In genomic region chr12:71664411-71665108, GRCh38 we compare ENCODE assay signal across 8 cellular contexts. TPM values are rescaled to one million over a fixed set of nuclear protein-coding genes. Genes with fewer than 3 reads are reported as not detected.
A peak's percentile ranks its signal among the peaks of the same experiment; 100 is the strongest.
DNase-seq lines count a peak whose midpoint lies in the region; ATAC-seq and TF ChIP-seq lines count a peak whose summit lies in the region.

No MANE protein-coding gene starts in this region.

- H3K4me1 ChIP-seq in fibroblast of lung (ENCODE audit: control insufficient read depth, extremely low read depth, insufficient read depth, low read length) = no peaks in the 10 kb centered on the region
- peaks cover 4% of the 10 kb centered on the region for H3K4me1 ChIP-seq in ovary (ENCODE audit: insufficient read depth)

- H4K20me1 ChIP-seq in fibroblast of lung (ENCODE audit: control insufficient read depth, extremely low read depth, insufficient read depth, low read length) = no peaks in the 10 kb centered on the region

- intact Hi-C loops in ovary (cut with DNase I) = loop anchor here in 2 of 4 donors (5.0 to 10.0 kb wide), 2 partner anchors 90 to 93 kb away; partner anchors contain the start of gene RAB21 (in 1 of the 2)

- H3K36me3 Mint-ChIP-seq in T-helper 2 cell treated with Interferon-gamma antibody and Interleukin-4, amounts not matched to agents 5 μg/mL and 100 μg/mL, for 36 hours (ENCODE audit: low read depth) = peaks cover 28% of the 10 kb centered on the region

- no peak for TF ChIP-seq EP300 in ovary (IDR thresholded peaks at IDR 0.05)

- no peaks in the 10 kb centered on the region for H3K27me3 Mint-ChIP-seq in T-helper 2 cell treated with Interferon-gamma antibody and Interleukin-4, amounts not matched to agents 5 μg/mL and 100 μg/mL, for 36 hours (ENCODE audit: low read depth)

- H3K27me3 ChIP-seq in fibroblast of lung (ENCODE audit: control insufficient read depth, insufficient read depth, low read length) (no peaks in the 10 kb centered on the region), ovary (no peaks in the 10 kb centered on the region)

- TF ChIP-seq CTCF in fibroblast of lung (conservative IDR thresholded peaks at IDR 0.05 in 1 of 2, IDR thresholded peaks at IDR 0.05 in 1 of 2; ENCODE audit: low read depth in 1 of 2, low read length in 2 of 2) (no peak), ovary (IDR thresholded peaks at IDR 0.05) (no peak)

- H3K27ac ChIP-seq in SK-N-MC (peak overlapping the region; percentile 96), fibroblast of lung (ENCODE audit: insufficient read depth, low read length) (peak overlapping the region; percentile 96), ovary (peak overlapping the region; percentile 85 to 91)

- no peak for DNase-seq in T-helper 2 cell treated with Interferon-gamma antibody and Interleukin-4, amounts not matched to agents 5 μg/mL and 100 μg/mL, for 36 hours (ENCODE audit: low spot score)
- DNase-seq in T-helper 2 cell = no peak
- no peak for DNase-seq in SK-N-MC (ENCODE audit: low read depth, low spot score)
- DNase-seq in fibroblast of lung (ENCODE audit: low read depth in 2 of 2) = peak; percentile 20 to 31
- no peak for DNase-seq in ovary
- DNase-seq in stimulated activated CD8-positive, alpha-beta memory T cell treated with anti-CD3 and anti-CD28 coated beads, Interleukin-4, amount 100 ng/mL, for 48 hours = no peak
- no peak for DNase-seq in NCI-H1092 treated with DMSO at 0.1 percent for 48 hours (lab: John Stamatoyannopoulos, UW)

- peak overlapping the region; percentile 99 for H3K4me3 Mint-ChIP-seq in T-helper 2 cell treated with Interferon-gamma antibody and Interleukin-4, amounts not matched to agents 5 μg/mL and 100 μg/mL, for 36 hours

- WGBS in ovary, 3 donors = 0 to 1% (median 1%) methylated on average over 20 of the region's 20 CpGs

- H3K9me3 Mint-ChIP-seq in T-helper 2 cell treated with Interferon-gamma antibody and Interleukin-4, amounts not matched to agents 5 μg/mL and 100 μg/mL, for 36 hours = no peaks in the 10 kb centered on the region

- peaks cover 21% of the 10 kb centered on the region for H3K4me1 Mint-ChIP-seq in T-helper 2 cell treated with Interferon-gamma antibody and Interleukin-4, amounts not matched to agents 5 μg/mL and 100 μg/mL, for 36 hours (ENCODE audit: low read depth)

- H3K9me3 ChIP-seq in SK-N-MC (ENCODE audit: low read depth, low read length) (no peaks in the 10 kb centered on the region), fibroblast of lung (ENCODE audit: control insufficient read depth, insufficient read depth, low read depth, low read length) (no peaks in the 10 kb centered on the region), ovary (no peaks in the 10 kb centered on the region)

- peak overlapping the region; percentile 82 for H2AFZ ChIP-seq in fibroblast of lung (ENCODE audit: low read length)

- peak; percentile 11 for ATAC-seq in HG02759 (IDR thresholded peaks at IDR 0.05; ENCODE audit: unreplicated experiment)

- peak overlapping the region; percentile 100 for H3K27ac Mint-ChIP-seq in T-helper 2 cell treated with Interferon-gamma antibody and Interleukin-4, amounts not matched to agents 5 μg/mL and 100 μg/mL, for 36 hours

- H3K4me3 ChIP-seq in SK-N-MC (peak overlapping the region; percentile 93), fibroblast of lung (replicated peaks in 1 of 4; ENCODE audit: control extremely low read depth in 1 of 4, insufficient read depth in 1 of 4, low read depth in 3 of 4, low read length in 4 of 4) (peak overlapping the region; percentile 85 to 99 (median 92)), ovary (peak overlapping the region; percentile 99)

- H3K36me3 ChIP-seq in SK-N-MC (ENCODE audit: insufficient read depth, low read length) (peaks cover 13% of the 10 kb centered on the region), fibroblast of lung (ENCODE audit: control insufficient read depth, insufficient read depth, low read length) (no peaks in the 10 kb centered on the region), ovary (no peaks in the 10 kb centered on the region)

- peak overlapping the region; percentile 95 for H3K9ac ChIP-seq in SK-N-MC (ENCODE audit: insufficient read length)
- peak overlapping the region; percentile 78 for H3K9ac ChIP-seq in fibroblast of lung (ENCODE audit: insufficient read depth, low read length)

- H3K79me2 ChIP-seq in fibroblast of lung (ENCODE audit: control insufficient read depth, insufficient read depth, low read length) = peaks cover 49% of the 10 kb centered on the region

- H3K4me2 ChIP-seq in fibroblast of lung (ENCODE audit: extremely low read depth, insufficient read depth, low read length) = peak overlapping the region; percentile 86

- TF ChIP-seq POLR2A in ovary (IDR thresholded peaks at IDR 0.05) = no peak

RNA-seq across cellular contexts. Expression of gene THAP2, which starts 0.5 kb away (rescaled TPM):
- total RNA-seq in fibroblast of lung = 5.6 and 6.9 TPM in 2 replicates
- polyA plus RNA-seq in fibroblast of lung = 1.5 and 2.3 TPM in 2 replicates
- 1.6 and 2.5 TPM in 2 replicates for polyA plus RNA-seq in fibroblast of lung (2012)
- 0.19 and 0.79 TPM in 2 replicates for polyA minus RNA-seq in fibroblast of lung (ENCODE audit: low replicate concordance)
- total RNA-seq in ovary = 1 to 10 TPM; 4.0 to 7.5 (median 5.9) TPM
- polyA plus RNA-seq in ovary = 1 to 10 TPM; 3.6 to 5.7 TPM

RNA-seq across cellular contexts. Expression of gene ZFC3H1, which starts 0.9 kb away (rescaled TPM):
- total RNA-seq in fibroblast of lung (21.8 and 30.7 TPM in 2 replicates), ovary (10 to 100 TPM; 30.1 to 51.0 (median 42.5) TPM)
- polyA plus RNA-seq in fibroblast of lung (23.2 and 33.1 TPM in 2 replicates), ovary (10 to 100 TPM; 17.5 to 28.9 TPM)
- polyA plus RNA-seq in fibroblast of lung (2012) = 9.1 and 13.4 TPM in 2 replicates
- 3.1 and 3.7 TPM in 2 replicates for polyA minus RNA-seq in fibroblast of lung (ENCODE audit: low replicate concordance)

RNA-seq across cellular contexts. Expression of gene TMEM19, which starts 21.3 kb away (rescaled TPM):
- 21.6 and 25.1 TPM in 2 replicates for total RNA-seq in fibroblast of lung
- 19.6 and 30.5 TPM in 2 replicates for polyA plus RNA-seq in fibroblast of lung
- polyA plus RNA-seq in fibroblast of lung (2012) = 13.3 and 14.1 TPM in 2 replicates
- 14.1 and 20.7 TPM in 2 replicates for polyA minus RNA-seq in fibroblast of lung (ENCODE audit: low replicate concordance)
- total RNA-seq in ovary = 10 to 100 TPM in 5 of 7 donors, 1 to 10 TPM in 2; 3.9 to 16.1 (median 11.2) TPM
- 10 to 100 TPM in 1 of 2 donors, 1 to 10 TPM in 1; 5.0 to 11.5 TPM for polyA plus RNA-seq in ovary

Comparison
In these comparisons a context has a peak if more than half of its experiments do, and no peak if none do; other contexts are left out.
1. DNase-seq: peak in fibroblast of lung (2 of 2); none in T-helper 2 cell treated with Interferon-gamma antibody and Interleukin-4, amounts not matched to agents 5 μg/mL and 100 μg/mL, for 36 hours (single experiment), T-helper 2 cell (0 of 5), SK-N-MC (single experiment), ovary (0 of 5), stimulated activated CD8-positive, alpha-beta memory T cell treated with anti-CD3 and anti-CD28 coated beads, Interleukin-4, amount 100 ng/mL, for 48 hours (single experiment) and NCI-H1092 treated with DMSO at 0.1 percent for 48 hours (single experiment).
2. Peak in every context shown above with its lines, with median percentiles within 50 percentile points of each other: H3K27ac ChIP-seq and H3K4me3 ChIP-seq.